ENCODE assay signal across 19 cellular contexts in genomic region chr6:112320148-112320547, GRCh38. TPM values are rescaled to one million over a fixed set of nuclear protein-coding genes. Genes with fewer than 3 reads are reported as not detected.
"Had no signal": no experiment of that assay in that cellular context is flagged by ENCODE, and none has a peak within 500 bp of the region (broad histone marks: within the 10 kb centered on the region; RNA-seq: fewer than 3 reads in every experiment).

No MANE protein-coding gene starts in this region.

RNA-seq across cellular contexts. Expression of gene RFPL4B, which starts 27.0 kb away (rescaled TPM):
- total RNA-seq: activated naive CD4-positive, alpha-beta T cell treated with anti-CD3 and anti-CD28 coated beads for 36 hours; activated naive CD4-positive, alpha-beta T cell treated with anti-CD3 and anti-CD28 coated beads, Interleukin-2, amount 50 U/mL, for 72 hours; activated naive CD8-positive, alpha-beta T cell treated with anti-CD3 and anti-CD28 coated beads for 36 hours; activated naive CD8-positive, alpha-beta T cell treated with anti-CD3 and anti-CD28 coated beads, Interleukin-2, amount 10 ng/mL, durations not matched to agents 7 days and 5 days; activated T-cell treated with anti-CD3 and anti-CD28 coated beads, Interleukin-2, amount 50 U/mL, for 4 hours; activated T-cell treated with anti-CD3 and anti-CD28 coated beads, Interleukin-2, amount 50 U/mL, for 72 hours; activated T-helper 1 cell treated with anti-CD3 and anti-CD28 coated beads, Interleukin-12 subunit alpha, Interleukin-12 subunit beta, Interleukin-2, Interleukin-4 antibody, amounts not matched to agents 30 ng/mL and 10 ng/mL and 1 ng/mL, durations not matched to agents 14 hours and 24 hours and 36 hours; activated T-helper 17 cell treated with anti-CD3 and anti-CD28 coated beads, Interleukin-2, amount 50 U/mL, for 72 hours; activated T-helper 2 cell treated with anti-CD3 and anti-CD28 coated beads, Interferon-gamma antibody, Interleukin-2, Interleukin-4, amounts not matched to agents 10 μg/mL and 5 μg/mL and 100 μg/mL, durations not matched to agents 14 hours and 24 hours and 36 hours; adrenal gland; ascending aorta; body of pancreas; breast epithelium; bronchial epithelial cell; cardiac muscle cell; cerebellum; chondrocyte had no signal
- polyA plus RNA-seq: adipose tissue, adrenal gland, aorta, cardiac muscle cell had no signal
